In the genomic region with DNA sequence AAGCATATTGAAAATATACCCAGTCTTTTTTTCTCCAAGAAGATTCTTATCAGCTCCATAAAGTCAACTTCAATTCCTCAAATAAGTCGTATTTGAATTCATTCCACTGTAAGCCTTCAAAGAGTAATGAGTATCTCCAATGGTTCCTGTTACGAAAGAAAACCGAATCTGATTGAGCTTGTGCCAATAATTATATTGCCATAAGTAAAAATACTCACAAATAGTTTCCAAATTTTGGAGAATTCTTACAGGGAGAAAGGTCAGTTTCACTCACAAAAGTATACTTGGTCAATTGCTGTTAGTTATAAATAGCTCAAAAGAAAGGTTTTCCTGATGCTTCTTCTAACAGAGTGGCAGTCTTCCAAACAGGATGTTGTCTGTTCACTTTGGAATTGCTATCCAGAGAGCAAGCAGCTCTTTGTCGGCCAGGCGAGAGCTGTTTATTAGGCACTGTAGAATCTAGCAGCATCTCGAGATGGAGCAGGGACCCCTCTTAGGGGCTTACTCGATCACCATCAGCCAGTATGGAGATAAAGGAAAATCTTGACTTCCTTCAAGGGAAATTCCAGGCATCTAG, we compare ENCODE assay signal across 15 cellular contexts. TPM values are rescaled to one million over a fixed set of nuclear protein-coding genes. Genes with fewer than 3 reads are reported as not detected.
DNase-seq lines count a peak whose midpoint lies in the region; ATAC-seq and TF ChIP-seq lines count a peak whose summit lies in the region.
"Had no signal": no experiment of that assay in that cellular context is flagged by ENCODE, and none has a peak within 500 bp of the region (broad histone marks: within the 10 kb centered on the region; RNA-seq: fewer than 3 reads in every experiment).

No MANE protein-coding gene starts in this region.

- ATAC-seq in right lobe of liver: peak; percentile 38 to 79 (median 59)

- H3K9me3 ChIP-seq in GM23248 (ENCODE audit: low read depth) (no peaks in the 10 kb centered on the region), mammary epithelial cell (replicated peaks; ENCODE audit: insufficient read depth, low read length) (no peaks in the 10 kb centered on the region), right lobe of liver (no peaks in the 10 kb centered on the region)

- WGBS in GM23248 (ENCODE audit: low coverage in 1 of 2, low lambda C conversion rate in 2 of 2, missing lambda C conversion rate in 2 of 2), 2 experiments: 20 to 27% methylated on average over 7 of the region's 7 CpGs
- 7% methylated on average over 7 of the region's 7 CpGs for WGBS in mammary epithelial cell (ENCODE audit: low coverage, missing lambda C conversion rate)
- WGBS in right lobe of liver (ENCODE audit: insufficient coverage, low coverage, low lambda C conversion rate, missing lambda C conversion rate): 24% methylated on average over 7 of the region's 7 CpGs

- no peak for TF ChIP-seq POLR2A in right lobe of liver (IDR thresholded peaks at IDR 0.05)

- H2AFZ ChIP-seq in ACC112 (ENCODE audit: low read length, unreplicated experiment) (no peak overlapping the region), GM23248 (peak overlapping the region; percentile 40; the same call in 1 of the 2 replicates), mammary epithelial cell (ENCODE audit: low read depth, low read length) (peak overlapping the region; percentile 48)

- no peaks in the 10 kb centered on the region for H3K9me2 ChIP-seq in GM23248 (ENCODE audit: insufficient read depth)

- intact Hi-C loops in mammary epithelial cell (cut with micrococcal nuclease) (no loop called here), right lobe of liver (cut with DNase I) (loop anchor here in 1 of 2 donors (10.0 kb wide), 1 partner anchor 108 kb away; no protein-coding TSS in a partner anchor)

- TF ChIP-seq CTCF in mammary epithelial cell (conservative IDR thresholded peaks at IDR 0.05 in 1 of 2, IDR thresholded peaks at IDR 0.05 in 1 of 2; ENCODE audit: extremely low read depth in 1 of 2, insufficient read depth in 1 of 2, low read depth in 1 of 2, low read length in 2 of 2) (no peak), right lobe of liver (IDR thresholded peaks at IDR 0.05) (no peak)

- H3K4me3 ChIP-seq in ACC112 (ENCODE audit: low read depth, low read length) (peak overlapping the region; percentile 6; the same call in 1 of the 2 replicates), GM23248 (0 out of 2 replicates have a peak overlapping the region, but pooled peaks have one; percentile 4), mammary epithelial cell (replicated peaks in 1 of 3; ENCODE audit: insufficient read depth in 1 of 3, low read depth in 2 of 3, low read length in 3 of 3) (no peak overlapping the region), right lobe of liver (no peak overlapping the region)

- H3K36me3 ChIP-seq in ACC112 (ENCODE audit: insufficient read depth, low read length): no peaks in the 10 kb centered on the region
- no peaks in the 10 kb centered on the region for H3K36me3 ChIP-seq in GM23248 (ENCODE audit: low read depth)
- no peaks in the 10 kb centered on the region for H3K36me3 ChIP-seq in mammary epithelial cell (ENCODE audit: insufficient read depth, low read length)
- H3K36me3 ChIP-seq in right lobe of liver: no peaks in the 10 kb centered on the region

- H3K4me1 ChIP-seq in ACC112 (ENCODE audit: control insufficient read depth, insufficient read depth, low read length, unreplicated experiment) (no peaks in the 10 kb centered on the region), GM23248 (ENCODE audit: insufficient read depth) (peaks cover 12% of the 10 kb centered on the region), mammary epithelial cell (ENCODE audit: insufficient read depth, low read length) (no peaks in the 10 kb centered on the region), right lobe of liver (no peaks in the 10 kb centered on the region)

- no TSS peak for BruUV-seq in mammary epithelial cell (replicated peaks; lab: Mats Ljungman, UMichigan)

- peaks cover 41% of the 10 kb centered on the region for H3K27me3 ChIP-seq in ACC112 (ENCODE audit: insufficient read depth, low read length)
- peaks cover 30% of the 10 kb centered on the region; the same call in 1 of the 2 replicates for H3K27me3 ChIP-seq in GM23248 (replicated peaks; ENCODE audit: insufficient read depth)
- no peaks in the 10 kb centered on the region for H3K27me3 ChIP-seq in mammary epithelial cell (ENCODE audit: insufficient read depth, low read length)
- no peaks in the 10 kb centered on the region for H3K27me3 ChIP-seq in right lobe of liver

- H3K27ac ChIP-seq in ACC112 (ENCODE audit: low read depth, low read length): no peak overlapping the region
- H3K27ac ChIP-seq in GM23248: no peak overlapping the region
- no peak overlapping the region for H3K27ac ChIP-seq in mammary epithelial cell (ENCODE audit: insufficient read depth, low read depth, low read length)
- H3K27ac ChIP-seq in right lobe of liver: peak overlapping the region in 2 of 3 donors; percentile 13 to 62
- H3K27ac ChIP-seq: RWPE1 had no signal

- H3K79me2 ChIP-seq in ACC112 (ENCODE audit: control insufficient read depth, insufficient read depth, low read length, unreplicated experiment) (no peaks in the 10 kb centered on the region), GM23248 (ENCODE audit: insufficient read depth) (no peaks in the 10 kb centered on the region), mammary epithelial cell (ENCODE audit: insufficient read depth, low read length) (no peaks in the 10 kb centered on the region)

- in situ Hi-C loops in GM23248 (cut with MboI) (loop anchor here (5.0 kb wide), 1 partner anchor 106 kb away; no protein-coding TSS in a partner anchor), mammary epithelial cell (cut with MboI; ENCODE audit: low sequenced_read_pairs in 2 of 2) (loop anchor here in 1 of 2 donors (10.0 kb wide), 1 partner anchor 118 kb away; the partner anchor contains the start of gene CEACAM21)

- 0 out of 2 replicates have a peak, but pooled peaks cover 6% of the 10 kb centered on the region for H3F3A ChIP-seq in GM23248 (ENCODE audit: insufficient read depth)

- CTCF ChIA-PET in mammary epithelial cell (lab: Charles Lee; ENCODE audit: low non-redundant PET): no interaction called here

- H3K9ac ChIP-seq in GM23248 (no peak overlapping the region), mammary epithelial cell (ENCODE audit: insufficient read depth, low read length) (no peak overlapping the region)

- H4K20me1 ChIP-seq in GM23248 (ENCODE audit: insufficient read depth): no peaks in the 10 kb centered on the region
- no peaks in the 10 kb centered on the region for H4K20me1 ChIP-seq in mammary epithelial cell (ENCODE audit: insufficient read depth, low read length)

- peak overlapping the region; percentile 29 for H3K4me2 ChIP-seq in GM23248 (ENCODE audit: unreplicated experiment)
- H3K4me2 ChIP-seq in mammary epithelial cell (ENCODE audit: insufficient read depth, low read depth, low read length): peak overlapping the region; percentile 6

- DNase-seq in GM23248: peak; percentile 86
- DNase-seq in mammary epithelial cell: no peak
- peak in 1 of 3 donors; percentile 18 for DNase-seq in right lobe of liver
- DNase-seq in activated CD4-positive, CD25-positive, alpha-beta regulatory T cell treated with anti-CD3 and anti-CD28 coated beads, Interleukin-2, amount 50 U/mL, for 72 hours: no peak
- no peak for DNase-seq in anterior cingulate cortex (lab: John Stamatoyannopoulos, UW)
- DNase-seq in medulla oblongata (ENCODE audit: extremely low spot score): no peak
- DNase-seq in OCI-M1 (lab: John Stamatoyannopoulos, UW): no peak
- DNase-seq: activated CD4-positive, CD25-positive, alpha-beta regulatory T cell; activated naive CD4-positive, alpha-beta T cell treated with anti-CD3 and anti-CD28 coated beads, Interleukin-2, amount 50 U/mL, for 16 hours; CD4-positive, alpha-beta T cell; H7 had no signal

- dilution Hi-C loops in mammary epithelial cell (cut with HindIII; ENCODE audit: low sequenced_read_pairs): no loop called here

RNA-seq across cellular contexts. Expression of gene ERICH4, which starts 13.5 kb away (rescaled TPM):
- not detected in 2 replicates for total RNA-seq in GM23248 (2014; rRNA removed; shearing (Covaris generic))
- polyA plus RNA-seq in GM23248 (2016; fragmentation: Nextera tagmentation; extraction: Ambion mirVana): not detected in 2 replicates
- total RNA-seq in mammary epithelial cell: not detected
- not detected for polyA plus RNA-seq in mammary epithelial cell
- polyA minus RNA-seq in mammary epithelial cell: not detected
- not detected for total RNA-seq in right lobe of liver
- total RNA-seq: CD4-positive, alpha-beta T cell; H7; mucosa of gallbladder; urinary bladder had no signal
- polyA plus RNA-seq: urinary bladder had no signal

RNA-seq across cellular contexts. Expression of gene DMAC2, which starts 16.7 kb away (rescaled TPM):
- 52.9 and 72.8 TPM in 2 replicates for total RNA-seq in GM23248 (2014; rRNA removed; shearing (Covaris generic))
- polyA plus RNA-seq in GM23248 (2016; fragmentation: Nextera tagmentation; extraction: Ambion mirVana) (49.2 and 50.6 TPM in 2 replicates), mammary epithelial cell (76.9 TPM)
- total RNA-seq in mammary epithelial cell (10 to 100 TPM; 39.2 to 50.6 TPM), right lobe of liver (10 to 100 TPM; 18.9 to 30.5 (median 22.5) TPM)
- polyA minus RNA-seq in mammary epithelial cell: 50.3 TPM

RNA-seq across cellular contexts. Expression of gene B3GNT8, which starts 29.3 kb away (rescaled TPM):
- 5.0 and 5.9 TPM in 2 replicates for total RNA-seq in GM23248 (2014; rRNA removed; shearing (Covaris generic))
- polyA plus RNA-seq in GM23248 (2016; fragmentation: Nextera tagmentation; extraction: Ambion mirVana) (2.3 and 3.1 TPM in 2 replicates), mammary epithelial cell (0.93 TPM)
- total RNA-seq in mammary epithelial cell (1 to 10 TPM; 5.2 to 5.8 TPM), right lobe of liver (1 to 10 TPM in 1 of 6 experiments, under 1 TPM in 5; 0.50 to 1.2 (median 0.63) TPM)
- 0.67 TPM for polyA minus RNA-seq in mammary epithelial cell

RNA-seq across cellular contexts. Expression of gene BCKDHA, which starts 58.8 kb away (rescaled TPM):
- 26.8 and 51.0 TPM in 2 replicates for total RNA-seq in GM23248 (2014; rRNA removed; shearing (Covaris generic))
- polyA plus RNA-seq in GM23248 (2016; fragmentation: Nextera tagmentation; extraction: Ambion mirVana): 29.4 and 32.0 TPM in 2 replicates
- 10 to 100 TPM; 13.5 to 36.5 TPM for total RNA-seq in mammary epithelial cell
- 25.1 TPM for polyA plus RNA-seq in mammary epithelial cell
- polyA minus RNA-seq in mammary epithelial cell: 27.0 TPM
- 10 to 100 TPM; 32.1 to 68.7 (median 48.9) TPM for total RNA-seq in right lobe of liver

RNA-seq across cellular contexts. Expression of gene EXOSC5, which starts 59.3 kb away (rescaled TPM):
- total RNA-seq in GM23248 (2014; rRNA removed; shearing (Covaris generic)): 20.7 and 21.4 TPM in 2 replicates
- 26.4 and 29.4 TPM in 2 replicates for polyA plus RNA-seq in GM23248 (2016; fragmentation: Nextera tagmentation; extraction: Ambion mirVana)
- total RNA-seq in mammary epithelial cell: 10 to 100 TPM; 16.5 to 17.3 TPM
- 26.3 TPM for polyA plus RNA-seq in mammary epithelial cell
- 26.2 TPM for polyA minus RNA-seq in mammary epithelial cell
- total RNA-seq in right lobe of liver: 10 to 100 TPM in 5 of 6 experiments, 1 to 10 TPM in 1; 6.1 to 26.6 (median 14.1) TPM

Comparison
In these comparisons a context has a peak if more than half of its experiments do, and no peak if none do; other contexts are left out.
1. H3K27ac ChIP-seq: peak in right lobe of liver (2 of 3); none in ACC112 (single experiment), GM23248 (single experiment) and mammary epithelial cell (single experiment).
2. H3K4me3 ChIP-seq: peak in ACC112 (single experiment) and GM23248 (single experiment); none in mammary epithelial cell (0 of 3) and right lobe of liver (0 of 3).